16 cellular contexts compared by ENCODE assay signal in genomic region chr17:49747632-49748031, GRCh38. TPM values are rescaled to one million over a fixed set of nuclear protein-coding genes. Genes with fewer than 3 reads are reported as not detected.
DNase-seq lines count a peak whose midpoint lies in the region; ATAC-seq and TF ChIP-seq lines count a peak whose summit lies in the region.
"Had no signal": no experiment of that assay in that cellular context is flagged by ENCODE, and none has a peak within 500 bp of the region (broad histone marks: within the 10 kb centered on the region; RNA-seq: fewer than 3 reads in every experiment).

No MANE protein-coding gene starts in this region.

- H3K36me3 Mint-ChIP-seq in CD8-positive, alpha-beta T cell = peaks cover 27% of the 10 kb centered on the region
- peaks cover 9 to 13% of the 10 kb centered on the region in 2 donors for H3K36me3 Mint-ChIP-seq in activated naive CD4-positive, alpha-beta T cell treated with anti-CD3 and anti-CD28 coated beads, Interleukin-2, amount 50 U/mL, for 72 hours
- H3K36me3 Mint-ChIP-seq in naive B cell = peaks cover 0 to 9% of the 10 kb centered on the region in 2 donors

- no peaks in the 10 kb centered on the region for H3K36me3 ChIP-seq in CD8-positive, alpha-beta T cell (ENCODE audit: insufficient read depth, low read length)
- H3K36me3 ChIP-seq: esophagus muscularis mucosa had no signal

- no peaks in the 10 kb centered on the region for H3K27me3 Mint-ChIP-seq in CD8-positive, alpha-beta T cell (ENCODE audit: low read depth)
- no peaks in the 10 kb centered on the region for H3K27me3 Mint-ChIP-seq in naive B cell

- intact Hi-C loops in CD8-positive, alpha-beta T cell (cut with DNase I, micrococcal nuclease) = loop anchor here (1.0 to 10.0 kb wide), 4 partner anchors 8 to 553 kb away; no protein-coding TSS in a partner anchor

- peaks cover 83% of the 10 kb centered on the region for H3K4me1 ChIP-seq in CD8-positive, alpha-beta T cell (ENCODE audit: insufficient read depth, low read length)

- peak overlapping the region; percentile 99 for H3K27ac Mint-ChIP-seq in CD8-positive, alpha-beta T cell
- H3K27ac Mint-ChIP-seq in activated naive CD4-positive, alpha-beta T cell treated with anti-CD3 and anti-CD28 coated beads, Interleukin-2, amount 50 U/mL, for 72 hours = peak overlapping the region; percentile 86 to 93
- H3K27ac Mint-ChIP-seq in naive B cell = peak overlapping the region; percentile 96 to 99 (median 98)

- POLR2A ChIA-PET in CD8-positive, alpha-beta T cell (lab: Charles Lee) = interaction anchor here (0.9 to 5.5 kb wide), 11 partner anchors 8 to 73 kb away, joined by 3 to 100 read pairs (median 6); partner anchors contain the start of genes FAM117A, KAT7 and SLC35B1

- no peak for TF ChIP-seq CTCF in CD8-positive, alpha-beta T cell (IDR thresholded peaks at IDR 0.05)
- TF ChIP-seq CTCF in HL-60 (IDR thresholded peaks at IDR 0.05; ENCODE audit: insufficient read depth, low read length) = no peak

- no peaks in the 10 kb centered on the region for H3K27me3 ChIP-seq in CD8-positive, alpha-beta T cell (ENCODE audit: insufficient read depth, low read length)
- no peaks in the 10 kb centered on the region for H3K27me3 ChIP-seq in HL-60 (ENCODE audit: insufficient read depth, poor library complexity, severe bottlenecking)
- H3K27me3 ChIP-seq: esophagus muscularis mucosa had no signal

- ATAC-seq in CD8-positive, alpha-beta T cell = no peak
- ATAC-seq in activated naive CD4-positive, alpha-beta T cell treated with anti-CD3 and anti-CD28 coated beads, Interleukin-2, amount 50 U/mL, for 72 hours = no peak
- ATAC-seq in naive B cell (ENCODE audit: low read depth in 2 of 2) (no peak), HG03045 (IDR thresholded peaks at IDR 0.05; ENCODE audit: unreplicated experiment) (no peak)
- ATAC-seq: right cardiac atrium had no signal

- H3K4me3 ChIP-seq in CD8-positive, alpha-beta T cell (ENCODE audit: low read depth, low read length) = no peak overlapping the region
- no peak overlapping the region for H3K4me3 ChIP-seq in HL-60 (replicated peaks; ENCODE audit: insufficient read depth, low read length)
- H3K4me3 ChIP-seq: esophagus muscularis mucosa had no signal

- no peaks in the 10 kb centered on the region for H3K9me3 ChIP-seq in CD8-positive, alpha-beta T cell (ENCODE audit: low read length)
- H3K9me3 ChIP-seq: esophagus muscularis mucosa had no signal

- no peak for DNase-seq in CD8-positive, alpha-beta T cell
- DNase-seq in HL-60 (ENCODE audit: low read depth in 1 of 2, low spot score in 1 of 2) = no peak
- DNase-seq in activated naive CD4-positive, alpha-beta T cell treated with anti-CD3 and anti-CD28 coated beads, Interleukin-2, amount 50 U/mL, for 72 hours (ENCODE audit: low spot score in 2 of 2) = no peak
- DNase-seq in naive B cell = no peak
- DNase-seq in GM19238 (ENCODE audit: insufficient read length, low spot score) = no peak
- DNase-seq in germinal center (ENCODE audit: low spot score) = no peak
- DNase-seq in cortex of kidney (lab: John Stamatoyannopoulos, UW) = no peak
- DNase-seq: activated CD4-positive, alpha-beta T cell treated with anti-CD3 and anti-CD28 coated beads for 1 hour; hippocampal formation; NCI-H524; right cardiac atrium; stimulated activated CD4-positive, alpha-beta T cell treated with anti-CD3 and anti-CD28 coated beads, Interleukin-4, amount 100 ng/mL, for 4 hours; stimulated activated naive CD4-positive, alpha-beta T cell treated with Interleukin-2 at 50 U/mL for 16 hours; SW 1271 had no signal

- H3K27ac ChIP-seq in CD8-positive, alpha-beta T cell (ENCODE audit: low read depth, low read length) = peak overlapping the region; percentile 60
- peak overlapping the region; percentile 13; the same call in 1 of the 2 replicates for H3K27ac ChIP-seq in HL-60 (replicated peaks)

- CTCF ChIA-PET in CD8-positive, alpha-beta T cell (lab: Charles Lee) = interaction anchor here (0.9 to 3.5 kb wide), 10 partner anchors 12 to 178 kb away, joined by 3 to 21 read pairs (median 6); partner anchors contain the start of genes FAM117A and SLC35B1

- H3K4me1 Mint-ChIP-seq in CD8-positive, alpha-beta T cell (ENCODE audit: low read depth) = peaks cover 80% of the 10 kb centered on the region
- peaks cover 63 to 89% (median 70%) of the 10 kb centered on the region in 3 donors for H3K4me1 Mint-ChIP-seq in naive B cell

- no peaks in the 10 kb centered on the region for H3K9me3 Mint-ChIP-seq in CD8-positive, alpha-beta T cell
- H3K9me3 Mint-ChIP-seq in activated naive CD4-positive, alpha-beta T cell treated with anti-CD3 and anti-CD28 coated beads, Interleukin-2, amount 50 U/mL, for 72 hours = peaks cover 0 to 5% of the 10 kb centered on the region in 2 donors
- no peaks in the 10 kb centered on the region for H3K9me3 Mint-ChIP-seq in naive B cell

- peak overlapping the region; percentile 79 for H3K4me3 Mint-ChIP-seq in CD8-positive, alpha-beta T cell
- peak overlapping the region; percentile 78 to 94 (median 90) for H3K4me3 Mint-ChIP-seq in naive B cell

RNA-seq across cellular contexts. Expression of gene FAM117A, which starts 16.3 kb away (rescaled TPM):
- total RNA-seq in CD8-positive, alpha-beta T cell = 10 to 100 TPM; 23.4 to 28.7 TPM
- total RNA-seq in activated naive CD4-positive, alpha-beta T cell treated with anti-CD3 and anti-CD28 coated beads, Interleukin-2, amount 50 U/mL, for 72 hours = 10 to 100 TPM; 13.3 to 25.0 TPM
- polyA plus RNA-seq in naive B cell (ENCODE audit: low read depth in 6 of 6) = 10 to 100 TPM; 36.4 to 66.0 (median 54.3) TPM

RNA-seq across cellular contexts. Expression of gene SLC35B1, which starts 39.9 kb away (rescaled TPM):
- 10 to 100 TPM; 57.7 to 64.2 TPM for total RNA-seq in CD8-positive, alpha-beta T cell
- 10 to 100 TPM; 36.2 to 44.1 TPM for total RNA-seq in activated naive CD4-positive, alpha-beta T cell treated with anti-CD3 and anti-CD28 coated beads, Interleukin-2, amount 50 U/mL, for 72 hours
- polyA plus RNA-seq in naive B cell (ENCODE audit: low read depth in 6 of 6) = 10 to 100 TPM; 20.6 to 47.5 (median 25.7) TPM

RNA-seq across cellular contexts. Expression of gene KAT7, which starts 40.8 kb away (rescaled TPM):
- total RNA-seq in CD8-positive, alpha-beta T cell = 100 to 1,000 TPM; 170 to 189 TPM
- total RNA-seq in activated naive CD4-positive, alpha-beta T cell treated with anti-CD3 and anti-CD28 coated beads, Interleukin-2, amount 50 U/mL, for 72 hours = 100 to 1,000 TPM in 1 of 2 donors, 10 to 100 TPM in 1; 75.4 to 119 TPM
- 10 to 100 TPM; 42.3 to 61.8 (median 45.4) TPM for polyA plus RNA-seq in naive B cell (ENCODE audit: low read depth in 6 of 6)
